ENCODE assay signal across 15 cellular contexts in genomic region chr3:191774485-191774884, GRCh38.
DNase-seq lines count a peak whose midpoint lies in the region; FAIRE-seq and TF ChIP-seq lines count a peak whose summit lies in the region.
"Had no signal": no experiment of that assay in that cellular context is flagged by ENCODE, and none has a peak within 500 bp of the region (broad histone marks: within the 10 kb centered on the region; RNA-seq: fewer than 3 reads in every experiment).

No MANE protein-coding gene starts in this region.

- H2BK15ac ChIP-seq in mesendoderm (replicated peaks; ENCODE audit: low read depth): no peak overlapping the region

- no peaks in the 10 kb centered on the region for H3K79me1 ChIP-seq in mesendoderm (ENCODE audit: low read length)

- H3K9me3 ChIP-seq in transverse colon: no peaks in the 10 kb centered on the region
- H3K9me3 ChIP-seq: body of pancreas had no signal

- no peak overlapping the region for H3K9ac ChIP-seq in mesendoderm (ENCODE audit: low read length)
- H3K9ac ChIP-seq: neural progenitor cell had no signal

- no peak for TF ChIP-seq POLR2A in transverse colon (IDR thresholded peaks at IDR 0.05)

- no peak overlapping the region for H2BK120ac ChIP-seq in mesendoderm (ENCODE audit: low read depth, low read length)

- no peak overlapping the region for H2AK5ac ChIP-seq in mesendoderm (ENCODE audit: low read length)

- no peak overlapping the region for H3K56ac ChIP-seq in mesendoderm (ENCODE audit: low read length)

- no peak overlapping the region for H4K8ac ChIP-seq in mesendoderm (ENCODE audit: low read depth, low read length)

- no peaks in the 10 kb centered on the region for H3K36me3 ChIP-seq in mesendoderm (ENCODE audit: control insufficient read depth, insufficient read depth, low read length)
- H3K36me3 ChIP-seq in transverse colon: no peaks in the 10 kb centered on the region
- H3K36me3 ChIP-seq: neural progenitor cell had no signal

- intact Hi-C loops in transverse colon (cut with DNase I; ENCODE audit: low total_unique reads): no loop called here

- TF ChIP-seq CTCF in AG10803 (conservative IDR thresholded peaks at IDR 0.05; ENCODE audit: low read length) (no peak), transverse colon (IDR thresholded peaks at IDR 0.05) (no peak)

- no peak overlapping the region for H3K4ac ChIP-seq in mesendoderm (ENCODE audit: low read depth, low read length)

- no peak for TF ChIP-seq EP300 in transverse colon (IDR thresholded peaks at IDR 0.05; ENCODE audit: low read depth)

- no peak overlapping the region for H2BK5ac ChIP-seq in mesendoderm (ENCODE audit: low read length)

- no peaks in the 10 kb centered on the region for H3K79me2 ChIP-seq in mesendoderm (ENCODE audit: control insufficient read depth, insufficient read depth, low read length)

- no peak overlapping the region for H3K4me2 ChIP-seq in mesendoderm (ENCODE audit: low read length)
- H3K4me2 ChIP-seq: neural progenitor cell had no signal

- no peak for FAIRE-seq in GM19239 (lab: Jason Lieb, UNC)

- WGBS in mesendoderm (ENCODE audit: extremely low coverage, insufficient coverage, low lambda C conversion rate): no CpG with 5 or more reads among the region's 4 CpGs
- 60 to 62% methylated on average over 3 to 4 of the region's 4 CpGs for WGBS in transverse colon (ENCODE audit: low coverage in 1 of 2), 2 donors

- H3K4me1 ChIP-seq in mesendoderm (ENCODE audit: control insufficient read depth, low read depth, low read length) (no peaks in the 10 kb centered on the region), transverse colon (no peaks in the 10 kb centered on the region)
- H3K4me1 ChIP-seq: body of pancreas, neural progenitor cell had no signal

- H4K5ac ChIP-seq in mesendoderm (ENCODE audit: low read length): no peak overlapping the region

- H3K4me3 ChIP-seq in AG10803 (ENCODE audit: low read length) (no peak overlapping the region), mesendoderm (ENCODE audit: low read length) (no peak overlapping the region), transverse colon (no peak overlapping the region)
- H3K4me3 ChIP-seq: body of pancreas, neural progenitor cell had no signal

- H3K18ac ChIP-seq in mesendoderm (ENCODE audit: low read length): no peak overlapping the region

- H3K23ac ChIP-seq in mesendoderm (ENCODE audit: low read length): no peak overlapping the region

- peak; percentile 67 for DNase-seq in AG10803 (ENCODE audit: low read depth)
- DNase-seq in HT1080 (ENCODE audit: low read depth): peak; percentile 97
- DNase-seq in astrocyte of the hippocampus (ENCODE audit: low read depth, low spot score): peak; percentile 81
- DNase-seq in mesendoderm: peak; percentile 97
- no peak for DNase-seq in C1 segment of cervical spinal cord (lab: John Stamatoyannopoulos, UW)
- no peak for DNase-seq in transverse colon
- no peak for DNase-seq in stimulated activated CD4-positive, alpha-beta T cell treated with anti-CD3 and anti-CD28 coated beads, Interleukin-12 subunit alpha, Interleukin-12 subunit beta, amount 100 ng/mL, for 4 hours
- DNase-seq in GM19239 (ENCODE audit: insufficient read length, low spot score): no peak
- DNase-seq: activated T-cell treated with anti-CD3 and anti-CD28 coated beads, Interleukin-2, amount 50 U/mL, for 24 hours; body of pancreas; NCI-H1048; stimulated activated CD4-positive, alpha-beta T cell treated with anti-CD3 and anti-CD28 coated beads, Interleukin-1b, Interleukin-23, amount 100 ng/mL, for 48 hours; stimulated activated naive CD4-positive, alpha-beta T cell treated with Interleukin-2 at 50 U/mL for 16 hours had no signal

- in situ Hi-C loops in transverse colon (cut with MboI; ENCODE audit: low pct_ligation_motif_present in 1 of 4, low pct_unique_long_range_greater_than_20kb in 1 of 4, low sequenced_read_pairs in 3 of 4): no loop called here

- no peaks in the 10 kb centered on the region for H3K27me3 ChIP-seq in mesendoderm (ENCODE audit: insufficient read depth, low read length, poor library complexity)
- H3K27me3 ChIP-seq in transverse colon: no peaks in the 10 kb centered on the region
- H3K27me3 ChIP-seq: body of pancreas, neural progenitor cell had no signal

- H3K27ac ChIP-seq in mesendoderm (ENCODE audit: low read depth, low read length): no peak overlapping the region
- H3K27ac ChIP-seq in transverse colon: no peak overlapping the region
- H3K27ac ChIP-seq: body of pancreas, neural progenitor cell, VCaP had no signal

Comparison
In these comparisons a context has a peak if more than half of its experiments do, and no peak if none do; other contexts are left out.
1. DNase-seq: peak in AG10803 (single experiment), HT1080 (single experiment), astrocyte of the hippocampus (single experiment) and mesendoderm (single experiment); none in C1 segment of cervical spinal cord (0 of 14), transverse colon (single experiment), stimulated activated CD4-positive, alpha-beta T cell treated with anti-CD3 and anti-CD28 coated beads, Interleukin-12 subunit alpha, Interleukin-12 subunit beta, amount 100 ng/mL, for 4 hours (single experiment) and GM19239 (single experiment).